34 cellular contexts compared by ENCODE assay signal in genomic region chr4:22466582-22466981, GRCh38. TPM values are rescaled to one million over a fixed set of nuclear protein-coding genes. Genes with fewer than 3 reads are reported as not detected.
"Had no signal": no experiment of that assay in that cellular context is flagged by ENCODE, and none has a peak within 500 bp of the region (broad histone marks: within the 10 kb centered on the region; RNA-seq: fewer than 3 reads in every experiment).

No MANE protein-coding gene starts in this region.

- H3K9me3 ChIP-seq: adrenal gland, body of pancreas, breast epithelium had no signal

- H3K27me3 ChIP-seq: adrenal gland, body of pancreas, brain microvascular endothelial cell, breast epithelium had no signal

- ATAC-seq: activated CD4-positive, alpha-beta T cell treated with anti-CD3 and anti-CD28 coated beads for 36 hours; activated CD8-positive, alpha-beta T cell treated with anti-CD3 and anti-CD28 coated beads for 36 hours; activated naive CD4-positive, alpha-beta T cell treated with anti-CD3 and anti-CD28 coated beads, Interleukin-2, amount 50 U/mL, for 72 hours; activated T-cell treated with anti-CD3 and anti-CD28 coated beads, Interleukin-2, amount 50 U/mL, for 4 hours; activated T-cell treated with anti-CD3 and anti-CD28 coated beads, Interleukin-2, amount 50 U/mL, for 72 hours; activated T-helper 17 cell treated with anti-CD3 and anti-CD28 coated beads, Interleukin-2, amount 50 U/mL, for 72 hours; body of pancreas had no signal

- H3K4me3 ChIP-seq: adrenal gland, body of pancreas, breast epithelium had no signal

- H3K36me3 ChIP-seq: adrenal gland, brain microvascular endothelial cell, breast epithelium had no signal

- H3K4me1 ChIP-seq: breast epithelium had no signal

- DNase-seq: activated B cell treated with CpG ODN at 0.5 μM for 24 hours; activated CD4-positive, alpha-beta memory T cell treated with anti-CD3 and anti-CD28 coated beads for 36 hours; activated CD4-positive, alpha-beta T cell treated with anti-CD3 and anti-CD28 coated beads for 36 hours; activated CD4-positive, alpha-beta T cell treated with anti-CD3 and anti-CD28 coated beads for 48 hours; activated CD4-positive, alpha-beta T cell treated with anti-CD3 and anti-CD28 coated beads, Interleukin-2, amount 50 U/mL, for 1 hour; activated CD4-positive, alpha-beta T cell treated with anti-CD3 and anti-CD28 coated beads, Interleukin-2, amount 50 U/mL, for 4 hours; activated CD4-positive, CD25-positive, alpha-beta regulatory T cell treated with anti-CD3 and anti-CD28 coated beads, Interleukin-2, amount 50 U/mL, for 72 hours; activated CD8-positive, alpha-beta memory T cell treated with anti-CD3 and anti-CD28 coated beads, Interleukin-2, amount 50 U/mL, for 4 hours; activated CD8-positive, alpha-beta T cell treated with anti-CD3 and anti-CD28 coated beads for 36 hours; activated effector memory CD4-positive, alpha-beta T cell treated with anti-CD3 and anti-CD28 coated beads, Interleukin-2, amount 50 U/mL, for 16 hours; activated gamma-delta T cell treated with Interleukin-2 at 50 U/mL for 16 hours; activated naive CD4-positive, alpha-beta T cell; activated naive CD4-positive, alpha-beta T cell treated with anti-CD3 and anti-CD28 coated beads for 36 hours; activated naive CD4-positive, alpha-beta T cell treated with anti-CD3 and anti-CD28 coated beads, Interleukin-2, amount 50 U/mL, for 16 hours; activated naive CD8-positive, alpha-beta T cell treated with anti-CD3 and anti-CD28 coated beads for 36 hours; activated T-cell treated with anti-CD3 and anti-CD28 coated beads for 4 hours; activated T-cell treated with anti-CD3 and anti-CD28 coated beads, Interleukin-2, amount 50 U/mL, for 1 hour; activated T-cell treated with anti-CD3 and anti-CD28 coated beads, Interleukin-2, amount 50 U/mL, for 4 hours; activated T-cell treated with anti-CD3 and anti-CD28 coated beads, Interleukin-2, amount 50 U/mL, for 72 hours; adrenal gland; amniotic stem cell; aorta; body of pancreas; brain microvascular endothelial cell; caudate nucleus; cerebellar nuclear complex; SW 1271; T-helper 1 cell; T-helper 2 cell; T-helper 9 cell had no signal

- H3K27ac ChIP-seq: adrenal gland, body of pancreas, brain microvascular endothelial cell, breast epithelium, VCaP had no signal

RNA-seq across cellular contexts. Expression of gene ADGRA3, which starts 49.3 kb away (rescaled TPM):
- total RNA-seq: activated B cell treated with CpG ODN at 0.5 μM for 24 hours had no signal
